Comparison of ENCODE assay signal across 16 cellular contexts in the genomic region with DNA sequence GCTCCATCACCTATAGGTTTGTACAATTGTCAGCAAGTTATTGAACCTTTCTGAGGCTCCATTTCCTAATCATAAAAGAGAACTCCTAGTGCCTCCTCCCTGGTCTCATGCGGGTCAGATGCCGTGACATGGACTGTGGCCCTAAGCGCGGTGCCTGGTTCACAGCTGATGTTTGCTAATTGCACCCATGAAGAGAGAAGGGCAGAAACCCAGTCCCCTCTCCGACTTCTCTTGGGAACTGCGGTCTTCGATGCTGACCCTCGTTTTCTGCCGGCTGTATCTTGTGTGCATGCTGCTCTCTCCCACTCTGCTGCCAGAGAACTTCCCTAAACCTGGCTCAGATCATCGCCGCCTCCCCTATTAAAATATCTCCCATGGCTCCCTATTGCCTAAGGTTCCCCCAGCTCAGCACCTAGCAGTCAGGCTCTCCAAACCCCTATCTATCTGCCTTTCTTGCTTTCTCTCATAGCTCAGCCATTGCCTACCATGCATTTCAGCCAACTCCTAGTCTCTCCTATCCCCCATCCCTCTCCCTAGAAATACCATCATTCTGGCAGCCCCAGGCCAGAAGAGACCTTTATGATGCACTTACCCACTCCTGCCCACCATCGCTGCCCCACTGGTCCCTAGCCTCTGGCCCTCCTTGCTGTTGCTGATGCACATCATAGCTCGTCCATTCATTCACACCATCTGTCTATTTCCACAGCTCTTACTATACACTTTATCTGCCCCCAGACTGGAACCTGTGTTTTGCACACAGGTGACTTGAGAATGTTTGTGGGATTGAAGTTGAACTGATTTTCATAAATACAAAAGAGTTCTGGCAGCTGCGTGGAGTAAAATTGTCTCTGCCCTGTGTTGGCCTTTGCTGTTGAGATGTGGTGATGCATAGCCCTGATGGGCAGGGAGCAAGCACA. TPM values are rescaled to one million over a fixed set of nuclear protein-coding genes. Genes with fewer than 3 reads are reported as not detected.
DNase-seq lines count a peak whose midpoint lies in the region; ATAC-seq and TF ChIP-seq lines count a peak whose summit lies in the region.
"Had no signal": no experiment of that assay in that cellular context is flagged by ENCODE, and none has a peak within 500 bp of the region (broad histone marks: within the 10 kb centered on the region; RNA-seq: fewer than 3 reads in every experiment).

No MANE protein-coding gene starts in this region.

- peak overlapping the region; percentile 99 for H3K4me2 ChIP-seq in DOHH2 (ENCODE audit: low read length)

- H3K27ac Mint-ChIP-seq in CD4-positive, alpha-beta T cell = peak overlapping the region; percentile 73
- H3K27ac Mint-ChIP-seq in activated T-helper 2 cell treated with anti-CD3 and anti-CD28 coated beads, Interferon-gamma antibody, Interleukin-2, Interleukin-4, amounts not matched to agents 10 μg/mL and 5 μg/mL and 100 μg/mL, durations not matched to agents 14 hours and 24 hours and 36 hours = peak overlapping the region; percentile 3
- H3K27ac Mint-ChIP-seq in nephron progenitor cell = peak overlapping the region; percentile 8

- H3K4me3 ChIP-seq in DOHH2 (ENCODE audit: low read length) = peak overlapping the region; percentile 78
- H3K4me3 ChIP-seq: K562, SK-N-MC, tibial artery had no signal

- no peaks in the 10 kb centered on the region for H3K9me3 ChIP-seq in CD4-positive, alpha-beta T cell (ENCODE audit: control insufficient read depth, low read length)
- no peaks in the 10 kb centered on the region for H3K9me3 ChIP-seq in DOHH2 (ENCODE audit: control insufficient read depth, insufficient read depth, low read length)
- H3K9me3 ChIP-seq: tibial artery had no signal

- H3K4me1 Mint-ChIP-seq in CD4-positive, alpha-beta T cell (ENCODE audit: low read depth) = peaks cover 78% of the 10 kb centered on the region
- H3K4me1 Mint-ChIP-seq in activated T-helper 2 cell treated with anti-CD3 and anti-CD28 coated beads, Interferon-gamma antibody, Interleukin-2, Interleukin-4, amounts not matched to agents 10 μg/mL and 5 μg/mL and 100 μg/mL, durations not matched to agents 14 hours and 24 hours and 36 hours (ENCODE audit: low read depth) = peaks cover 29% of the 10 kb centered on the region
- H3K4me1 Mint-ChIP-seq in nephron progenitor cell = peaks cover 11% of the 10 kb centered on the region

- no peaks in the 10 kb centered on the region for H3K9me2 ChIP-seq in DOHH2 (replicated peaks; ENCODE audit: control insufficient read depth, low read length)

- CTCF ChIA-PET in CD4-positive, alpha-beta T cell (lab: Charles Lee) = no interaction called here

- no peaks in the 10 kb centered on the region for H3K27me3 Mint-ChIP-seq in CD4-positive, alpha-beta T cell
- H3K27me3 Mint-ChIP-seq in activated T-helper 2 cell treated with anti-CD3 and anti-CD28 coated beads, Interferon-gamma antibody, Interleukin-2, Interleukin-4, amounts not matched to agents 10 μg/mL and 5 μg/mL and 100 μg/mL, durations not matched to agents 14 hours and 24 hours and 36 hours (ENCODE audit: low read depth) = no peaks in the 10 kb centered on the region
- no peaks in the 10 kb centered on the region for H3K27me3 Mint-ChIP-seq in nephron progenitor cell (ENCODE audit: low read depth, poor library complexity)

- intact Hi-C loops in CD4-positive, alpha-beta T cell (cut with DNase I, micrococcal nuclease) = no loop called here
- intact Hi-C loops in activated T-helper 2 cell treated with anti-CD3 and anti-CD28 coated beads, Interferon-gamma antibody, Interleukin-2, Interleukin-4, amounts not matched to agents 10 μg/mL and 5 μg/mL and 100 μg/mL, durations not matched to agents 14 hours and 24 hours and 36 hours (cut with micrococcal nuclease) = no loop called here

- H3K36me3 Mint-ChIP-seq in CD4-positive, alpha-beta T cell (ENCODE audit: low read depth) = peaks cover 75% of the 10 kb centered on the region
- H3K36me3 Mint-ChIP-seq in activated T-helper 2 cell treated with anti-CD3 and anti-CD28 coated beads, Interferon-gamma antibody, Interleukin-2, Interleukin-4, amounts not matched to agents 10 μg/mL and 5 μg/mL and 100 μg/mL, durations not matched to agents 14 hours and 24 hours and 36 hours (ENCODE audit: low read depth) = peaks cover 44% of the 10 kb centered on the region
- H3K36me3 Mint-ChIP-seq in nephron progenitor cell (ENCODE audit: low read depth) = no peaks in the 10 kb centered on the region

- peaks cover 84% of the 10 kb centered on the region for H3K36me3 ChIP-seq in DOHH2 (ENCODE audit: control insufficient read depth, low read length)
- H3K36me3 ChIP-seq: tibial artery, WERI-Rb-1 had no signal

- no peaks in the 10 kb centered on the region for H3K27me3 ChIP-seq in CD4-positive, alpha-beta T cell (ENCODE audit: control insufficient read depth, insufficient read depth, low read length)
- H3K27me3 ChIP-seq in DOHH2 (ENCODE audit: control insufficient read depth, low read length) = no peaks in the 10 kb centered on the region
- H3K27me3 ChIP-seq: tibial artery had no signal

- peak overlapping the region; percentile 12 for H3K4me3 Mint-ChIP-seq in CD4-positive, alpha-beta T cell
- H3K4me3 Mint-ChIP-seq in activated T-helper 2 cell treated with anti-CD3 and anti-CD28 coated beads, Interferon-gamma antibody, Interleukin-2, Interleukin-4, amounts not matched to agents 10 μg/mL and 5 μg/mL and 100 μg/mL, durations not matched to agents 14 hours and 24 hours and 36 hours (ENCODE audit: low read depth) = no peak overlapping the region
- H3K4me3 Mint-ChIP-seq in nephron progenitor cell = no peak overlapping the region

- ATAC-seq in CD4-positive, alpha-beta T cell (ENCODE audit: poor library complexity) = no peak
- ATAC-seq: K562 had no signal

- H4K20me1 ChIP-seq in DOHH2 (ENCODE audit: control insufficient read depth, insufficient read depth, low read depth, low read length) = no peaks in the 10 kb centered on the region

- H3K9me3 Mint-ChIP-seq in CD4-positive, alpha-beta T cell = no peaks in the 10 kb centered on the region
- no peaks in the 10 kb centered on the region for H3K9me3 Mint-ChIP-seq in activated T-helper 2 cell treated with anti-CD3 and anti-CD28 coated beads, Interferon-gamma antibody, Interleukin-2, Interleukin-4, amounts not matched to agents 10 μg/mL and 5 μg/mL and 100 μg/mL, durations not matched to agents 14 hours and 24 hours and 36 hours
- no peaks in the 10 kb centered on the region for H3K9me3 Mint-ChIP-seq in nephron progenitor cell

- H3K27ac ChIP-seq in CD4-positive, alpha-beta T cell (ENCODE audit: low read depth, low read length) = no peak overlapping the region
- H3K27ac ChIP-seq in DOHH2 (ENCODE audit: low read depth, low read length) = peak overlapping the region; percentile 97
- H3K27ac ChIP-seq: parathyroid adenoma, SK-N-MC, tibial artery, WERI-Rb-1 had no signal

- H3K4me1 ChIP-seq in DOHH2 (ENCODE audit: control insufficient read depth, low read length) = peaks cover 93% of the 10 kb centered on the region

- no peak for TF ChIP-seq CTCF in CD4-positive, alpha-beta T cell (IDR thresholded peaks at IDR 0.05)
- TF ChIP-seq CTCF in DOHH2 (IDR thresholded peaks at IDR 0.05; ENCODE audit: low read depth, low read length, poor library complexity, severe bottlenecking) (no peak), nephron progenitor cell (IDR thresholded peaks at IDR 0.05) (no peak), GM10266 (IDR thresholded peaks at IDR 0.05; ENCODE audit: control insufficient read depth, insufficient read depth, low read depth, missing control alignments) (no peak)

- H3K79me2 ChIP-seq in DOHH2 (ENCODE audit: control insufficient read depth, low read length) = peaks cover 83% of the 10 kb centered on the region
- H3K79me2 ChIP-seq: parathyroid adenoma had no signal

- POLR2A ChIA-PET in CD4-positive, alpha-beta T cell (lab: Charles Lee) = interaction anchor here (0.9 to 5.7 kb wide), 5 partner anchors 10 to 21 kb away, joined by 3 to 35 read pairs (median 3); no protein-coding TSS in a partner anchor

- DNase-seq in CD4-positive, alpha-beta T cell = no peak
- DNase-seq in activated T-helper 2 cell treated with anti-CD3 and anti-CD28 coated beads, Interferon-gamma antibody, Interleukin-2, Interleukin-4, amounts not matched to agents 10 μg/mL and 5 μg/mL and 100 μg/mL, durations not matched to agents 14 hours and 24 hours and 36 hours (ENCODE audit: low spot score) = no peak
- DNase-seq in nephron progenitor cell = no peak
- no peak for DNase-seq in GM10266 (ENCODE audit: extremely low spot score)
- no peak for DNase-seq in AML-193 (lab: John Stamatoyannopoulos, UW)
- no peak for DNase-seq in iPS-NIHi7 (ENCODE audit: extremely low spot score)
- DNase-seq: activated effector memory CD4-positive, alpha-beta T cell treated with anti-CD3 and anti-CD28 coated beads, Interleukin-2, amount 50 U/mL, for 16 hours; C1 segment of cervical spinal cord; islet precursor cell; NCI-H345; WERI-Rb-1 had no signal

- H3F3A ChIP-seq in DOHH2 (ENCODE audit: control insufficient read depth, insufficient read depth) = peaks cover 51% of the 10 kb centered on the region

RNA-seq across cellular contexts. Expression of a gene that starts 6.6 kb away (rescaled TPM):
- 100 to 1,000 TPM; 152 to 157 TPM for total RNA-seq in CD4-positive, alpha-beta T cell
- 36.3 and 38.0 TPM in 2 replicates for total RNA-seq in activated T-helper 2 cell treated with anti-CD3 and anti-CD28 coated beads, Interferon-gamma antibody, Interleukin-2, Interleukin-4, amounts not matched to agents 10 μg/mL and 5 μg/mL and 100 μg/mL, durations not matched to agents 14 hours and 24 hours and 36 hours

RNA-seq across cellular contexts. Expression of a gene that starts 24.3 kb away (rescaled TPM):
- 10 to 100 TPM; 40.7 to 43.7 TPM for total RNA-seq in CD4-positive, alpha-beta T cell
- total RNA-seq in activated T-helper 2 cell treated with anti-CD3 and anti-CD28 coated beads, Interferon-gamma antibody, Interleukin-2, Interleukin-4, amounts not matched to agents 10 μg/mL and 5 μg/mL and 100 μg/mL, durations not matched to agents 14 hours and 24 hours and 36 hours = 52.9 and 54.3 TPM in 2 replicates

Comparison
In these comparisons a context has a peak if more than half of its experiments do, and no peak if none do; other contexts are left out.
1. H3K27ac Mint-ChIP-seq: peak in every context shown above with its lines; median percentile 73 in CD4-positive, alpha-beta T cell; 8 in nephron progenitor cell; 3 in activated T-helper 2 cell treated with anti-CD3 and anti-CD28 coated beads, Interferon-gamma antibody, Interleukin-2, Interleukin-4, amounts not matched to agents 10 μg/mL and 5 μg/mL and 100 μg/mL, durations not matched to agents 14 hours and 24 hours and 36 hours.